ENCODE assay signal across 1 cellular context in genomic region chr6:86706449-86706848, GRCh38.
TF ChIP-seq lines count a peak whose summit lies in the region.

No MANE protein-coding gene starts in this region.

TF ChIP-seq in GM23338, 12 proteins besides CTCF, POLR2A, EP300 and RAD21 (continued from another document):
- TF ChIP-seq ZNF462 (CRISPR knock-in tag; IDR thresholded peaks at IDR 0.05) (no peak), ZNF331 (CRISPR knock-in tag; IDR thresholded peaks at IDR 0.05; ENCODE audit: low read depth) (no peak), EZH2 (IDR thresholded peaks at IDR 0.05; ENCODE audit: low read depth, unreplicated experiment) (no peak), CREB1 (CRISPR knock-in tag; IDR thresholded peaks at IDR 0.05; ENCODE audit: low read depth) (no peak), JUNB (IDR thresholded peaks at IDR 0.05; ENCODE audit: unreplicated experiment) (no peak), EZH2phosphoT487 (IDR thresholded peaks at IDR 0.05; ENCODE audit: unreplicated experiment) (no peak), POLR2AphosphoS5 (IDR thresholded peaks at IDR 0.05; ENCODE audit: low read depth) (no peak), STAT1 (IDR thresholded peaks at IDR 0.05; ENCODE audit: unreplicated experiment) (no peak), NANOG (IDR thresholded peaks at IDR 0.05; ENCODE audit: borderline replicate concordance) (no peak), ZNF114 (CRISPR knock-in tag; IDR thresholded peaks at IDR 0.05) (no peak), ETS1 (IDR thresholded peaks at IDR 0.05) (no peak)
